19 cellular contexts compared by ENCODE assay signal in the genomic region with DNA sequence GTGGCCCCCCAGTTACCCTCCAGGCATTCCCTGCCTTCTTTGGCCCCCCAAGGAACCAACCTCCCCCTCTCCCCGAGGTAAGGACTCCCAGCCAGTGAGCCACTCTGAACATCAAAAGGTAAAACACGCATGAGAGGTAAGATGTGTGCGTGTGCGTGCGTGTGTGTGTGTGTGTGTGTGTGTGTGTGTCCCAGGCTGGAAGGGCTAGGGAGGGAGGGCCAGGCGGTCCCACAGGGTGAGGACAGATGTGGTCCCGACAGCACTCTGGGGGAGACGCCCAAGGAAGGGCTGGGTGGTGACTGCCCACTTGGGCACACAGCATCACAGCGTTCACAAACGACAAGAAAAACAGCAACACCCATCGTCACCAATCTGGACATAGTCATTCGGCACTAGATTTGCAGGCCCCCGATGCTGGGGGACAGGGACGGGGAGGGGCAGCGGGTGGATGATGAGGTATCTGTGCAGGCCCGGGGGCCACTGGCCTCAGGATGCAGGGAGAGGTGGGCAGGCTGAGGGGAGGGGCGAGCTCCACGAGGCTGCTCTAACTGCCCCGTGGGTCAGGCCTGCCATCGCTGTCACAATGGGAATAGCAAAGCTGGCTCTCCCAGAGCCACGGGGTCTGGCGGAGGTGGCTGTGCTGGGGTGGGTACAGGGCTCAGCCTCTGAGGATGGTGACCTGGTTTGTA. TPM values are rescaled to one million over a fixed set of nuclear protein-coding genes. Genes with fewer than 3 reads are reported as not detected.
DNase-seq lines count a peak whose midpoint lies in the region; ATAC-seq, FAIRE-seq and TF ChIP-seq lines count a peak whose summit lies in the region.
"Had no signal": no experiment of that assay in that cellular context is flagged by ENCODE, and none has a peak within 500 bp of the region (broad histone marks: within the 10 kb centered on the region; RNA-seq: fewer than 3 reads in every experiment).

No MANE protein-coding gene starts in this region.

- H3K79me2 ChIP-seq in GM12878 (ENCODE audit: control insufficient read depth, insufficient read depth, low read length) = no peaks in the 10 kb centered on the region

- POLR2A ChIA-PET in GM12878 (lab: Charles Lee) = interaction anchor here (0.8 kb wide), 1 partner anchor 41 kb away, joined by 3 read pairs; no protein-coding TSS in a partner anchor

- FAIRE-seq in GM12878 (lab: Jason Lieb, UNC) = no peak

- no peak for TF ChIP-seq RAD21 in GM12878 (IDR thresholded peaks at IDR 0.05; ENCODE audit: insufficient read depth, low read depth, low read length)

- no peaks in the 10 kb centered on the region for H3K4me1 ChIP-seq in GM12878 (ENCODE audit: control insufficient read depth, insufficient read depth, low read length)
- peaks cover 12% of the 10 kb centered on the region for H3K4me1 ChIP-seq in mesenchymal stem cell (ENCODE audit: control insufficient read depth, insufficient read depth, low read depth, low read length)
- peaks cover 20% of the 10 kb centered on the region for H3K4me1 ChIP-seq in testis

- H3K4me3 ChIP-seq in GM12878 (no peak overlapping the region), mesenchymal stem cell (ENCODE audit: insufficient read depth in 1 of 2, low read depth in 1 of 2, low read length in 2 of 2) (no peak overlapping the region), testis (no peak overlapping the region)
- H3K4me3 ChIP-seq: body of pancreas, coronary artery, lower lobe of right lung had no signal

- no peak overlapping the region for H2BK120ac ChIP-seq in mesenchymal stem cell (ENCODE audit: low read depth, low read length)

- CTCF ChIA-PET in GM12878 (lab: Yijun Ruan, JAX) = interaction anchor here (2.8 to 12.3 kb wide), 3 partner anchors 8 to 30 kb away, joined by 73 to 597 read pairs (median 105); a partner anchor contains a TSS

- H3K4ac ChIP-seq in mesenchymal stem cell (ENCODE audit: low read depth in 1 of 2, low read length in 2 of 2) = no peak overlapping the region

- H3K27me3 ChIP-seq in GM12878 (replicated peaks in 1 of 2; ENCODE audit: control insufficient read depth in 2 of 2, insufficient read depth in 2 of 2, low read length in 1 of 2) (no peaks in the 10 kb centered on the region), mesenchymal stem cell (ENCODE audit: control insufficient read depth in 1 of 2, insufficient read depth in 1 of 2, low read length in 2 of 2) (no peaks in the 10 kb centered on the region), testis (no peaks in the 10 kb centered on the region)
- H3K27me3 ChIP-seq: body of pancreas had no signal

- H4K20me1 ChIP-seq in GM12878 (ENCODE audit: control insufficient read depth, insufficient read depth) = no peaks in the 10 kb centered on the region

- WGBS in GM12878 (ENCODE audit: insufficient coverage, insufficient replicate concordance, low lambda C conversion rate, missing lambda C conversion rate) = 81% methylated on average over 20 of the region's 22 CpGs
- WGBS in mesenchymal stem cell = 84% methylated on average over 19 of the region's 22 CpGs
- 74 to 75% methylated on average over 19 to 22 of the region's 22 CpGs for WGBS in testis, 2 donors

- intact Hi-C loops in GM12878 (cut with micrococcal nuclease; ENCODE audit: unreplicated experiment) (no loop called here), testis (cut with DNase I; ENCODE audit: low total_unique reads) (loop anchor here (5.0 kb wide), 1 partner anchor 33 kb away; no protein-coding TSS in a partner anchor)

- H3K4me2 ChIP-seq in GM12878 (ENCODE audit: control insufficient read depth, insufficient read depth) (no peak overlapping the region), mesenchymal stem cell (ENCODE audit: low read length, poor library complexity, severe bottlenecking) (no peak overlapping the region)

- no peak overlapping the region for H4K8ac ChIP-seq in mesenchymal stem cell (ENCODE audit: low read length)

- peak overlapping the region in 1 of 2 experiments; percentile 84 for H3K18ac ChIP-seq in mesenchymal stem cell (ENCODE audit: low read depth in 1 of 2, low read length in 2 of 2)

- no peak overlapping the region for H3K23ac ChIP-seq in mesenchymal stem cell (ENCODE audit: low read length in 2 of 2)

- H2AK5ac ChIP-seq in mesenchymal stem cell (ENCODE audit: low read length, severe bottlenecking) = no peak overlapping the region

- TF ChIP-seq POLR2A in GM12878 (IDR thresholded peaks at IDR 0.05; ENCODE audit: low read depth, low read length) (0 out of 2 replicates have a peak, but pooled peaks have one; percentile 51), testis (IDR thresholded peaks at IDR 0.05) (no peak)

- H3K79me1 ChIP-seq in mesenchymal stem cell (replicated peaks; ENCODE audit: low read length, poor library complexity, severe bottlenecking) = peaks cover 14% of the 10 kb centered on the region

- H3K9me3 ChIP-seq in GM12878 (replicated peaks; ENCODE audit: control insufficient read depth, insufficient read depth, low read length) = no peaks in the 10 kb centered on the region
- H3K9me3 ChIP-seq in mesenchymal stem cell (ENCODE audit: control insufficient read depth, low read length) = no peaks in the 10 kb centered on the region
- H3K9me3 ChIP-seq in testis = no peaks in the 10 kb centered on the region
- H3K9me3 ChIP-seq: body of pancreas, lower lobe of right lung had no signal

- SMC1A ChIA-PET in GM12878 (lab: Charles Lee; ENCODE audit: uncharacterized antibody, unreplicated experiment) = interaction anchor here (10.7 kb wide), 1 partner anchor 31 kb away, joined by 364 read pairs; no protein-coding TSS in a partner anchor

- in situ Hi-C loops in GM12878 (cut with MboI) = no loop called here

- no peak overlapping the region for H2BK12ac ChIP-seq in mesenchymal stem cell (ENCODE audit: low read length in 2 of 2)

- peak overlapping the region; percentile 52 for H4K91ac ChIP-seq in mesenchymal stem cell (ENCODE audit: low read length)

- peak; percentile 37 for DNase-seq in ELF-1 (ENCODE audit: low read depth, low spot score)
- no peak for DNase-seq in GM12878 (ENCODE audit: low read depth, low spot score)
- no peak for DNase-seq in mesenchymal stem cell
- DNase-seq in testis = no peak
- DNase-seq in NCI-H524 treated with DMSO at 0.1 percent for 48 hours (lab: John Stamatoyannopoulos, UW) = no peak
- DNase-seq in epidermal melanocyte (ENCODE audit: insufficient read length, low spot score) = no peak
- DNase-seq: activated CD4-positive, CD25-positive, alpha-beta regulatory T cell treated with anti-CD3 and anti-CD28 coated beads, Interleukin-2, amount 50 U/mL, for 72 hours; activated T-cell treated with anti-CD3 and anti-CD28 coated beads, Interleukin-2, amount 50 U/mL, for 48 hours; body of pancreas; DND-41; hippocampal formation; Kasumi-1; lower lobe of right lung; NCI-H2029; NCI-H345; right cardiac atrium had no signal

- H3K27ac ChIP-seq in GM12878 (ENCODE audit: control insufficient read depth, insufficient read depth) = no peak overlapping the region
- H3K27ac ChIP-seq in mesenchymal stem cell (ENCODE audit: low read length, poor library complexity, severe bottlenecking) = no peak overlapping the region
- H3K27ac ChIP-seq in testis = peak overlapping the region; percentile 31 to 56
- H3K27ac ChIP-seq: body of pancreas, lower lobe of right lung had no signal

- RAD21 ChIA-PET in GM12878 (lab: Charles Lee; ENCODE audit: unreplicated experiment) = interaction anchor here (0.8 to 7.5 kb wide), 2 partner anchors 30 to 332 kb away, joined by 3 to 376 read pairs; no protein-coding TSS in a partner anchor

- peak overlapping the region; percentile 68 for H2BK15ac ChIP-seq in mesenchymal stem cell (ENCODE audit: low read depth, poor library complexity, severe bottlenecking)

- H2BK5ac ChIP-seq in mesenchymal stem cell (ENCODE audit: low read depth, low read length, poor library complexity, severe bottlenecking) = no peak overlapping the region

- TF ChIP-seq EP300 in GM12878 (IDR thresholded peaks at IDR 0.05; ENCODE audit: borderline replicate concordance in 1 of 2, control insufficient read depth in 1 of 2, low read depth in 2 of 2, low read length in 2 of 2) = no peak

- H3K9ac ChIP-seq in GM12878 (ENCODE audit: control insufficient read depth, insufficient read depth, low read length) (no peak overlapping the region), mesenchymal stem cell (ENCODE audit: low read length) (no peak overlapping the region)

- H2AFZ ChIP-seq in GM12878 (ENCODE audit: control insufficient read depth, low read depth, low read length) (no peak overlapping the region), mesenchymal stem cell (ENCODE audit: low read depth, low read length) (no peak overlapping the region)

- BruUV-seq in GM12878 (replicated peaks; lab: Mats Ljungman, UMichigan) = no TSS peak

- H3K36me3 ChIP-seq in GM12878 (ENCODE audit: control insufficient read depth in 2 of 2, insufficient read depth in 2 of 2, low read length in 1 of 2) (peaks cover 0 to 7% of the 10 kb centered on the region in 2 experiments; a peak in 3 of 4 replicates), mesenchymal stem cell (ENCODE audit: control insufficient read depth in 1 of 2, insufficient read depth in 2 of 2, low read depth in 1 of 2, low read length in 2 of 2) (peaks cover 68 to 75% of the 10 kb centered on the region in 2 experiments), testis (ENCODE audit: low read depth, missing control alignments) (no peaks in the 10 kb centered on the region)

- peak overlapping the region in 1 of 2 experiments; percentile 53 for H3K14ac ChIP-seq in mesenchymal stem cell (ENCODE audit: low read length in 2 of 2)

- ATAC-seq in GM12878 = no peak
- ATAC-seq in GM18519 (IDR thresholded peaks at IDR 0.05; ENCODE audit: low FRiP score, unreplicated experiment) = no peak
- ATAC-seq: activated naive CD4-positive, alpha-beta T cell treated with anti-CD3 and anti-CD28 coated beads, Interleukin-2, amount 50 U/mL, for 72 hours; body of pancreas; lower lobe of right lung; right cardiac atrium had no signal

- no peak for TF ChIP-seq CTCF in GM12878 (IDR thresholded peaks at IDR 0.05 in 2 of 3, conservative IDR thresholded peaks at IDR 0.05 in 1 of 3; ENCODE audit: control insufficient read depth in 2 of 3, extremely low read depth in 1 of 3, insufficient read depth in 1 of 3, low read depth in 3 of 3, low read length in 3 of 3)
- TF ChIP-seq CTCF in testis (IDR thresholded peaks at IDR 0.05) = no peak

RNA-seq across cellular contexts. Expression of a gene that starts 16.3 kb away (rescaled TPM):
- total RNA-seq in GM12878 (2013; cell fraction: nucleolus; rRNA removed) = 27.4 and 29.1 TPM in 2 replicates
- 5.7 and 8.2 TPM in 2 replicates for total RNA-seq in GM12878 (2014; rRNA removed)
- 3.4 and 3.5 TPM in 2 replicates for total RNA-seq in GM12878 (2014; rRNA removed; fragmentation: Illumina TruSeq; extraction: Trizol)
- total RNA-seq in GM12878 (2021) = 13.7 and 15.9 TPM in 2 replicates
- polyA plus RNA-seq in GM12878 (2011; ENCODE audit: low read depth) = 4.3 TPM
- polyA plus RNA-seq in GM12878 (2011; rRNA removed) = 1.6 and 2.4 TPM in 2 replicates
- polyA plus RNA-seq in GM12878 (2011; cell fraction: cytosol; rRNA removed) = 2.8 and 4.8 TPM in 2 replicates
- polyA plus RNA-seq in GM12878 (2011; cell fraction: nucleus; rRNA removed) = 17.4 and 25.4 TPM in 2 replicates
- 11.0 and 15.3 TPM in 2 replicates for polyA plus RNA-seq in GM12878 (2012)
- 3.7 and 5.1 TPM in 2 replicates for polyA plus RNA-seq in GM12878 (2014; fragmentation: Illumina TruSeq; extraction: Trizol)
- under 1 TPM; 0.31 to 0.35 TPM for polyA plus RNA-seq in GM12878 (2014; fragmentation: Nextera tagmentation; extraction: Ambion mirVana)
- polyA plus RNA-seq in GM12878 (2014; rRNA removed) = 11.3 and 12.6 TPM in 2 replicates
- 1 to 10 TPM; 3.8 TPM for polyA plus RNA-seq in GM12878 (2016; fragmentation: Nextera tagmentation; extraction: Ambion mirVana)
- polyA minus RNA-seq in GM12878 (2011; rRNA and poly(A)+ RNA removed) = 2.2 and 3.1 TPM in 2 replicates
- 2.2 and 4.4 TPM in 2 replicates for polyA minus RNA-seq in GM12878 (2011; cell fraction: cytosol; rRNA and poly(A)+ RNA removed)
- polyA minus RNA-seq in GM12878 (2011; cell fraction: nucleus; rRNA and poly(A)+ RNA removed) = 5.1 and 7.1 TPM in 2 replicates
- 21.1 TPM for polyA plus RNA-seq in mesenchymal stem cell (2013, experiment 1 of 2)
- polyA plus RNA-seq in mesenchymal stem cell (2013, experiment 2 of 2) = 19.7 TPM
- total RNA-seq in testis = 10 to 100 TPM; 46.3 to 67.7 TPM
- 27.9 TPM for polyA plus RNA-seq in testis (ENCODE audit: insufficient read depth, low read depth, low replicate concordance)

RNA-seq across cellular contexts. Expression of a gene that starts 47.3 kb away (rescaled TPM):
- 150 and 163 TPM in 2 replicates for total RNA-seq in GM12878 (2013; cell fraction: nucleolus; rRNA removed)
- 19.8 and 25.3 TPM in 2 replicates for total RNA-seq in GM12878 (2014; rRNA removed)
- total RNA-seq in GM12878 (2014; rRNA removed; fragmentation: Illumina TruSeq; extraction: Trizol) = 13.5 and 14.9 TPM in 2 replicates
- 32.0 and 37.3 TPM in 2 replicates for total RNA-seq in GM12878 (2021)
- 30.9 TPM for polyA plus RNA-seq in GM12878 (2011; ENCODE audit: low read depth)
- polyA plus RNA-seq in GM12878 (2011; rRNA removed) = 18.1 and 27.9 TPM in 2 replicates
- polyA plus RNA-seq in GM12878 (2011; cell fraction: cytosol; rRNA removed) = 42.1 and 52.0 TPM in 2 replicates
- 296 and 299 TPM in 2 replicates for polyA plus RNA-seq in GM12878 (2011; cell fraction: nucleus; rRNA removed)
- polyA plus RNA-seq in GM12878 (2012) = 47.6 and 54.4 TPM in 2 replicates
- 8.8 and 20.8 TPM in 2 replicates for polyA plus RNA-seq in GM12878 (2014; fragmentation: Illumina TruSeq; extraction: Trizol)
- 1 to 10 TPM in 1 of 2 experiments, under 1 TPM in 1; 0.50 to 1.6 TPM for polyA plus RNA-seq in GM12878 (2014; fragmentation: Nextera tagmentation; extraction: Ambion mirVana)
- 50.9 and 59.0 TPM in 2 replicates for polyA plus RNA-seq in GM12878 (2014; rRNA removed)
- polyA plus RNA-seq in GM12878 (2016; fragmentation: Nextera tagmentation; extraction: Ambion mirVana) = 10 to 100 TPM in 1 of 2 experiments, 1 to 10 TPM in 1; 7.2 to 16.1 TPM
- polyA minus RNA-seq in GM12878 (2011; rRNA and poly(A)+ RNA removed) = 16.1 and 26.5 TPM in 2 replicates
- 7.8 and 10.8 TPM in 2 replicates for polyA minus RNA-seq in GM12878 (2011; cell fraction: cytosol; rRNA and poly(A)+ RNA removed)
- polyA minus RNA-seq in GM12878 (2011; cell fraction: nucleus; rRNA and poly(A)+ RNA removed) = 28.8 and 32.2 TPM in 2 replicates
- 39.7 TPM for polyA plus RNA-seq in mesenchymal stem cell (2013, experiment 1 of 2)
- 36.3 TPM for polyA plus RNA-seq in mesenchymal stem cell (2013, experiment 2 of 2)
- total RNA-seq in testis = 10 to 100 TPM; 80.5 to 88.9 TPM
- polyA plus RNA-seq in testis (ENCODE audit: insufficient read depth, low read depth, low replicate concordance) = 54.1 TPM

RNA-seq across cellular contexts. Expression of a gene that starts 48.3 kb away (rescaled TPM):
- total RNA-seq in GM12878 (2013; cell fraction: nucleolus; rRNA removed) = 85.7 and 95.6 TPM in 2 replicates
- total RNA-seq in GM12878 (2014; rRNA removed) (54.1 and 56.1 TPM in 2 replicates), GM12878 (2014; rRNA removed; fragmentation: Illumina TruSeq; extraction: Trizol) (40.3 and 43.8 TPM in 2 replicates), GM12878 (2021) (45.5 and 50.0 TPM in 2 replicates), testis (10 to 100 TPM; 48.9 to 56.2 TPM)
- polyA plus RNA-seq in GM12878 (2011; ENCODE audit: low read depth) = 28.5 TPM
- polyA plus RNA-seq in GM12878 (2011; rRNA removed) (9.6 and 17.0 TPM in 2 replicates), GM12878 (2014; fragmentation: Illumina TruSeq; extraction: Trizol) (51.0 and 56.5 TPM in 2 replicates), GM12878 (2014; fragmentation: Nextera tagmentation; extraction: Ambion mirVana) (10 to 100 TPM; 14.7 to 21.9 TPM), GM12878 (2014; rRNA removed) (35.5 and 41.6 TPM in 2 replicates), GM12878 (2016; fragmentation: Nextera tagmentation; extraction: Ambion mirVana) (100 to 1,000 TPM in 1 of 2 experiments, 10 to 100 TPM in 1; 98.5 to 100 TPM), testis (ENCODE audit: insufficient read depth, low read depth, low replicate concordance) (39.2 TPM)
- polyA plus RNA-seq in GM12878 (2011; cell fraction: cytosol; rRNA removed) = 18.1 and 18.7 TPM in 2 replicates
- polyA plus RNA-seq in GM12878 (2011; cell fraction: nucleus; rRNA removed) = 28.0 and 37.2 TPM in 2 replicates
- 31.6 and 36.2 TPM in 2 replicates for polyA plus RNA-seq in GM12878 (2012)
- 18.0 and 22.7 TPM in 2 replicates for polyA minus RNA-seq in GM12878 (2011; rRNA and poly(A)+ RNA removed)
- 11.0 and 26.6 TPM in 2 replicates for polyA minus RNA-seq in GM12878 (2011; cell fraction: cytosol; rRNA and poly(A)+ RNA removed)
- polyA minus RNA-seq in GM12878 (2011; cell fraction: nucleus; rRNA and poly(A)+ RNA removed) = 32.3 and 51.6 TPM in 2 replicates
- polyA plus RNA-seq in mesenchymal stem cell (2013, experiment 1 of 2) = 13.3 TPM
- 12.6 TPM for polyA plus RNA-seq in mesenchymal stem cell (2013, experiment 2 of 2)

Comparison
In these comparisons a context has a peak if more than half of its experiments do, and no peak if none do; other contexts are left out.
1. H3K27ac ChIP-seq: peak in testis (2 of 2); none in GM12878 (single experiment) and mesenchymal stem cell (single experiment).